8 cellular contexts compared by ENCODE assay signal in the genomic region with DNA sequence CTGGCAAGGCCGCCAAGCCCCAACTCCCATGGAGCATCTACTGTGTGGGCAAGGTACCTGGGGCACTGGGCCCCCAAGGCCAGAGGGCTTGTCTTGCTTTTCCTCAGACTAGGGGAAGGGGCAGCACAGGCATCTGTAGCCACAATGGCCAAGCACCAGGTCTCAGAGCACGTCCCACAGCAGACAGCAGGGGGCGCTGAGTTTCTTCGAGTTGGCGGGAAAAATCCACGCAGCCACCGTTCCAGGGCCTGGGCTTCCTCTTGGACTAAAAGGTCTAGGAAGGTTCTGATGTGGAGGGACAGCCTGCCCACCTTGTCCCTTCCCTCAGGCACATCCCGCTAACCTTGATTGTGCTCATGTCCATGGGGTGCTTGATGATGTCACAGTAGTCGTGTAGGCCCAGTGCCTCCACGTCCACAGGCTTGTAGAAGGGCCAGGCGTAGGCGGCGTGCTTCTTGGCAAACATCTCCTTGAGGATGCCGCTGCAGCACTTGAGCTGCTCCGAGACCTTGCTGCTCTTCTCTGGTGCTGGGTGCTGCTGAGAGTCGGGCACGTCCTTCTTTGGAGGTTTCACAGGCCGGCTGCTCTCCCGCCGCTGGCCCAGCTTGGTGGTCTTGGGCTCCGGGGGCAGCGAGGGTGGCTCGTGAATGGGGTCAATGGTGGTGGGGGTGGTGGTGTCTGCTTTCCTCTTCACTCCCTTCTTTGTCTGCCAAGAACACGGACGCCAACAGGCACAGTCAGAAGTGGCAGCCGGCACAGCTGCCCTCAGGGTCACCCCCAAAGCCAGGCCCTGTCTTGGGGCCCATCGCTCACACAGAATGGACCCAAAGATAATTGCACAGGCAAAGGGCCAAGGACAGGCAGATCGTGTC. TPM values are rescaled to one million over a fixed set of nuclear protein-coding genes. Genes with fewer than 3 reads are reported as not detected.
DNase-seq lines count a peak whose midpoint lies in the region; ATAC-seq and TF ChIP-seq lines count a peak whose summit lies in the region.

No MANE protein-coding gene starts in this region.

- peaks cover 0 to 97% of the 10 kb centered on the region in 2 donors for H3K36me3 ChIP-seq in left lung

- peaks cover 8% of the 10 kb centered on the region for H3K4me1 Mint-ChIP-seq in activated CD4-positive, alpha-beta T cell treated with anti-CD3 and anti-CD28 coated beads for 36 hours

- no peak overlapping the region for H3K27ac Mint-ChIP-seq in activated CD4-positive, alpha-beta T cell treated with anti-CD3 and anti-CD28 coated beads for 36 hours

- no peaks in the 10 kb centered on the region for H3K27me3 ChIP-seq in left lung

- no peak overlapping the region for H3K4me3 ChIP-seq in left lung

- peak overlapping the region in 1 of 2 donors; percentile 64 for H3K27ac ChIP-seq in left lung

- H3K27me3 Mint-ChIP-seq in activated CD4-positive, alpha-beta T cell treated with anti-CD3 and anti-CD28 coated beads for 36 hours, result no peaks in the 10 kb centered on the region

- POLR2A ChIA-PET in GM10248 (lab: Yijun Ruan, JAX), result no interaction called here
- POLR2A ChIA-PET in activated CD4-positive, alpha-beta T cell treated with anti-CD3 and anti-CD28 coated beads for 36 hours (lab: Charles Lee), result no interaction called here

- H3K4me1 ChIP-seq in left lung, result peaks cover 20 to 46% of the 10 kb centered on the region in 2 donors

- H3K36me3 Mint-ChIP-seq in activated CD4-positive, alpha-beta T cell treated with anti-CD3 and anti-CD28 coated beads for 36 hours (ENCODE audit: low read depth), result peaks cover 46% of the 10 kb centered on the region

- intact Hi-C loops in activated CD4-positive, alpha-beta T cell treated with anti-CD3 and anti-CD28 coated beads for 36 hours (cut with DNase I, micrococcal nuclease), result loop anchor here (1.0 to 5.0 kb wide), 6 partner anchors 67 to 292 kb away; a partner anchor contains a TSS
- intact Hi-C loops in left lung (cut with DNase I), result loop anchor here in 1 of 2 donors (5.0 to 10.0 kb wide), 2 partner anchors 71 to 293 kb away; a partner anchor contains a TSS

- H3K9me3 Mint-ChIP-seq in activated CD4-positive, alpha-beta T cell treated with anti-CD3 and anti-CD28 coated beads for 36 hours (ENCODE audit: low read depth), result no peaks in the 10 kb centered on the region

- CTCF ChIA-PET in GM10248 (lab: Yijun Ruan, JAX), result interaction anchor here (0.6 to 1.1 kb wide), 3 partner anchors 10 to 73 kb away, joined by 3 read pairs; no protein-coding TSS in a partner anchor
- CTCF ChIA-PET in activated CD4-positive, alpha-beta T cell treated with anti-CD3 and anti-CD28 coated beads for 36 hours (lab: Charles Lee), result interaction anchor here (0.7 to 1.4 kb wide), 5 partner anchors 10 to 155 kb away, joined by 3 to 7 read pairs (median 3); a partner anchor contains a TSS

- DNase-seq in GM10248 (ENCODE audit: extremely low spot score), result peak; percentile 71
- peak; percentile 16 for DNase-seq in NCI-H1105 treated with DMSO at 0.1 percent for 48 hours (lab: John Stamatoyannopoulos, UW)
- DNase-seq in activated CD4-positive, alpha-beta T cell treated with anti-CD3 and anti-CD28 coated beads for 36 hours, result peak; percentile 86
- peak; percentile 66 for DNase-seq in cerebellum (ENCODE audit: low spot score)
- peak; percentile 65 to 88 for DNase-seq in left lung
- DNase-seq in stimulated activated CD4-positive, alpha-beta T cell treated with anti-CD3 and anti-CD28 coated beads, Interleukin-4, amount 100 ng/mL, for 1 hour, result peak; percentile 79
- no peak for DNase-seq in HPDE6-E6E7 (ENCODE audit: extremely low spot score)

- no peak overlapping the region for H3K4me3 Mint-ChIP-seq in activated CD4-positive, alpha-beta T cell treated with anti-CD3 and anti-CD28 coated beads for 36 hours

- ATAC-seq in activated CD4-positive, alpha-beta T cell treated with anti-CD3 and anti-CD28 coated beads for 36 hours, result peak; percentile 77
- ATAC-seq in left lung (peak; percentile 66), GM19023 (IDR thresholded peaks at IDR 0.05; ENCODE audit: unreplicated experiment) (no peak)

- H3K9me3 ChIP-seq in left lung, result no peaks in the 10 kb centered on the region

- TF ChIP-seq CTCF in GM10248 (IDR thresholded peaks at IDR 0.05; ENCODE audit: control extremely low read depth, extremely low read depth, low read depth, missing control alignments) (peak; percentile 87), left lung (IDR thresholded peaks at IDR 0.05) (peak; percentile 59 to 83)

RNA-seq across cellular contexts. Expression of a gene that starts 32.0 kb away (rescaled TPM):
- total RNA-seq in activated CD4-positive, alpha-beta T cell treated with anti-CD3 and anti-CD28 coated beads for 36 hours, result under 1 TPM in 1 of 2 experiments, not detected in 1; 0.09 TPM
- 0.18 TPM for total RNA-seq in cerebellum
- total RNA-seq in left lung, result 1 to 10 TPM; 1.6 to 7.6 TPM
